Comparison of ENCODE assay signal across 8 cellular contexts in genomic region chr11:118290923-118291322, GRCh38. TPM values are rescaled to one million over a fixed set of nuclear protein-coding genes. Genes with fewer than 3 reads are reported as not detected.
A peak's percentile ranks its signal among the peaks of the same experiment; 100 is the strongest.
DNase-seq lines count a peak whose midpoint lies in the region; ATAC-seq, FAIRE-seq and TF ChIP-seq lines count a peak whose summit lies in the region.

No MANE protein-coding gene starts in this region.

- H3K27ac ChIP-seq in colonic mucosa (no peak overlapping the region), SJCRH30 (no peak overlapping the region)

- H3K4me3 ChIP-seq in AG09309 (ENCODE audit: control insufficient read depth, low read depth, low read length): no peak overlapping the region
- no peak overlapping the region for H3K4me3 ChIP-seq in colonic mucosa
- no peak overlapping the region for H3K4me3 ChIP-seq in SJCRH30

- intact Hi-C loops in colonic mucosa (cut with DNase I): loop anchor here (2.0 to 10.0 kb wide), 3 partner anchors 92 to 194 kb away; no protein-coding TSS in a partner anchor

- H3K36me3 ChIP-seq in colonic mucosa (no peaks in the 10 kb centered on the region), SJCRH30 (no peaks in the 10 kb centered on the region)

- TF ChIP-seq CTCF in AG09309 (IDR thresholded peaks at IDR 0.05; ENCODE audit: control insufficient read depth, insufficient read depth, low read depth, low read length, missing control alignments) (peak; percentile 8), colonic mucosa (IDR thresholded peaks at IDR 0.05) (peak; percentile 39)

- DNase-seq in AG09309 (ENCODE audit: low read depth): no peak
- no peak for DNase-seq in GM12892 (ENCODE audit: insufficient read length)
- DNase-seq in RCC 7860 (ENCODE audit: low spot score): peak; percentile 9
- peak; percentile 75 for DNase-seq in colonic mucosa
- DNase-seq in mucosa of gallbladder (ENCODE audit: low spot score): peak; percentile 62
- DNase-seq in SJCRH30: no peak

- H3K27me3 ChIP-seq in colonic mucosa (no peaks in the 10 kb centered on the region), SJCRH30 (no peaks in the 10 kb centered on the region)

- no peaks in the 10 kb centered on the region for H3K4me1 ChIP-seq in colonic mucosa
- H3K4me1 ChIP-seq in SJCRH30: no peaks in the 10 kb centered on the region

- H3K9me3 ChIP-seq in colonic mucosa: no peaks in the 10 kb centered on the region
- no peaks in the 10 kb centered on the region for H3K9me3 ChIP-seq in SJCRH30 (replicated peaks)

- FAIRE-seq in GM12892 (lab: Jason Lieb, UNC): peak; percentile 70
- FAIRE-seq in RCC 7860 (lab: Jason Lieb, UNC): no peak

- H3K9ac ChIP-seq in colonic mucosa (ENCODE audit: low read depth in 2 of 2, low read length in 2 of 2): no peak overlapping the region

- no peak for ATAC-seq in GM19452 (IDR thresholded peaks at IDR 0.05; ENCODE audit: unreplicated experiment)
- ATAC-seq in HG03460 (IDR thresholded peaks at IDR 0.05; ENCODE audit: unreplicated experiment): no peak

- no peak for TF ChIP-seq POLR2A in GM12892 (IDR thresholded peaks at IDR 0.05; ENCODE audit: low read depth, low read length)

RNA-seq across cellular contexts. Expression of gene CD3E, which starts 13.6 kb away (rescaled TPM):
- polyA plus RNA-seq in GM12892 (2012; ENCODE audit: missing spikeins): 0.25 TPM
- total RNA-seq in colonic mucosa: 1 to 10 TPM; 4.3 to 5.7 TPM
- 15.7 TPM for total RNA-seq in mucosa of gallbladder
- total RNA-seq in SJCRH30 (2014; rRNA removed; shearing (Covaris generic)): not detected in 2 replicates

RNA-seq across cellular contexts. Expression of gene MPZL2, which starts 26.8 kb away (rescaled TPM):
- polyA plus RNA-seq in GM12892 (2012; ENCODE audit: missing spikeins): not detected
- total RNA-seq in colonic mucosa (100 to 1,000 TPM in 1 of 2 donors, 10 to 100 TPM in 1; 58.8 to 114 TPM), mucosa of gallbladder (72.5 TPM)
- total RNA-seq in SJCRH30 (2014; rRNA removed; shearing (Covaris generic)): not detected in 2 replicates

RNA-seq across cellular contexts. Expression of gene MPZL3, which starts 38.8 kb away (rescaled TPM):
- 2.1 TPM for polyA plus RNA-seq in GM12892 (2012; ENCODE audit: missing spikeins)
- total RNA-seq in colonic mucosa: 10 to 100 TPM; 10.9 to 27.8 TPM
- 23.2 TPM for total RNA-seq in mucosa of gallbladder
- total RNA-seq in SJCRH30 (2014; rRNA removed; shearing (Covaris generic)): 0.10 and 0.12 TPM in 2 replicates

RNA-seq across cellular contexts. Expression of gene CD3D, which starts 51.6 kb away (rescaled TPM):
- polyA plus RNA-seq in GM12892 (2012; ENCODE audit: missing spikeins): 0.93 TPM
- total RNA-seq in colonic mucosa (1 to 10 TPM; 3.1 to 4.7 TPM), mucosa of gallbladder (12.4 TPM)
- total RNA-seq in SJCRH30 (2014; rRNA removed; shearing (Covaris generic)): not detected in 2 replicates

RNA-seq across cellular contexts. Expression of gene CD3G, which starts 53.2 kb away (rescaled TPM):
- polyA plus RNA-seq in GM12892 (2012; ENCODE audit: missing spikeins): not detected
- total RNA-seq in colonic mucosa (1 to 10 TPM; 1.6 to 2.0 TPM), mucosa of gallbladder (3.0 TPM)
- not detected in 2 replicates for total RNA-seq in SJCRH30 (2014; rRNA removed; shearing (Covaris generic))

Comparison
In these comparisons a context has a peak if more than half of its experiments do, and no peak if none do; other contexts are left out.
1. DNase-seq: peak in RCC 7860 (single experiment), colonic mucosa (single experiment) and mucosa of gallbladder (single experiment); none in AG09309 (single experiment), GM12892 (single experiment) and SJCRH30 (0 of 2).
2. RNA of gene MPZL2, which starts 26.8 kb away (total RNA-seq): 58.8 to 114 TPM in colonic mucosa and 72.5 TPM in mucosa of gallbladder (single experiment); not detected in SJCRH30; every median in the first group is over 10 times any median in the second.
3. RNA of gene MPZL3, which starts 38.8 kb away (total RNA-seq): 10.9 to 27.8 TPM in colonic mucosa and 23.2 TPM in mucosa of gallbladder (single experiment); 0.10 to 0.12 TPM in SJCRH30; every median in the first group is over 10 times any median in the second.